Comparison of ENCODE assay signal across 7 cellular contexts in the genomic region with DNA sequence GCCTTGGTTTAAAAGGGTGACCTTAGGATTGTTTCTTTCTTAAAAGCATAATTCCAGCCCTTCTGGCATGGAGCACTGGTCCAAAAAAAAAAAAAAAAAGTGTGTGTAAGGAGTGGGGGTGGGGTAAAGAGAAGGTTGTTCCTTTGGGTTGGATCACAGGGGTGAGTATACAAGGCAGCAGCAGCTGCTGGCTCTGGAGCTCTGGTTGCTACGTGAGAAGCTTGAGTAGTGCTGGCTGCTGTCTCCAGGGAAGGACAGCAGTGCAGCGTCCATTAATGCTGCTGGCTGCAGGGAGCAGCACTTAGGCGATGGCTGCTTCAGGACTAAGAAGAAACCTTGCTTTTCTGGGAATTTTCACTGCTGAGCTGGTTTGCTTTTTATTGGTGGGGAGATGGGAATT. TPM values are rescaled to one million over a fixed set of nuclear protein-coding genes. Genes with fewer than 3 reads are reported as not detected.
DNase-seq lines count a peak whose midpoint lies in the region; ATAC-seq and TF ChIP-seq lines count a peak whose summit lies in the region.

No MANE protein-coding gene starts in this region.

- peak overlapping the region; percentile 92 for H3K4me3 ChIP-seq in GM06990 (replicated peaks; ENCODE audit: low read depth, low read length)
- H3K4me3 ChIP-seq in lung, result no peak overlapping the region

- H3K27ac ChIP-seq in lung (ENCODE audit: low read depth in 1 of 2, low read length in 1 of 2) (peak overlapping the region; percentile 75 to 99), temporal lobe (ENCODE audit: low read depth, low read length) (peak overlapping the region; percentile 38)

- H3K27me3 Mint-ChIP-seq in endothelial cell (ENCODE audit: unreplicated experiment), result peaks cover 39% of the 10 kb centered on the region

- peaks cover 32% of the 10 kb centered on the region for H3K36me3 Mint-ChIP-seq in endothelial cell (ENCODE audit: low read depth, unreplicated experiment)

- H3K9me3 ChIP-seq in lung (ENCODE audit: control insufficient read depth in 2 of 2, insufficient read depth in 1 of 2, low read length in 1 of 2), result no peaks in the 10 kb centered on the region

- H3K27me3 ChIP-seq in GM06990 (replicated peaks; ENCODE audit: control insufficient read depth, insufficient read depth, low read length) (no peaks in the 10 kb centered on the region), lung (ENCODE audit: control insufficient read depth, insufficient read depth) (no peaks in the 10 kb centered on the region)

- ATAC-seq in lung (ENCODE audit: insufficient read depth, low FRiP score), result no peak

- peak overlapping the region; percentile 100 for H3K27ac Mint-ChIP-seq in endothelial cell (ENCODE audit: unreplicated experiment)

- no peaks in the 10 kb centered on the region for H3K9me3 Mint-ChIP-seq in endothelial cell (ENCODE audit: unreplicated experiment)

- WGBS in lung, 2 donors, result 1% methylated on average over 3 of the region's 3 CpGs

- DNase-seq in GM06990 (ENCODE audit: extremely low read depth, insufficient read length) (no peak), NCI-H1092 (lab: John Stamatoyannopoulos, UW) (peak; percentile 69), SW 1271 (lab: John Stamatoyannopoulos, UW) (peak; percentile 70 to 87), endothelial cell (ENCODE audit: low spot score) (peak; percentile 60), lung (ENCODE audit: low spot score) (peak; percentile 43)
- DNase-seq in activated effector memory CD4-positive, alpha-beta T cell treated with Interleukin-2 at 50 U/mL for 16 hours, result no peak

- TF ChIP-seq CTCF in GM06990 (IDR thresholded peaks at IDR 0.05; ENCODE audit: insufficient read depth, low read length, poor library complexity, severe bottlenecking) (no peak), endothelial cell (IDR thresholded peaks at IDR 0.05; ENCODE audit: unreplicated experiment) (no peak), lung (IDR thresholded peaks at IDR 0.05; ENCODE audit: control extremely low read depth, extremely low read depth) (no peak)

- peaks cover 5 to 34% of the 10 kb centered on the region in 2 donors for H3K4me1 ChIP-seq in lung (ENCODE audit: control insufficient read depth in 2 of 2, insufficient read depth in 2 of 2, low read length in 2 of 2)

- H3K4me3 Mint-ChIP-seq in endothelial cell (ENCODE audit: unreplicated experiment), result peak overlapping the region; percentile 100

- H3K36me3 ChIP-seq in GM06990 (ENCODE audit: control insufficient read depth, insufficient read depth, low read length), result no peaks in the 10 kb centered on the region
- H3K36me3 ChIP-seq in lung (ENCODE audit: control insufficient read depth in 2 of 2, insufficient read depth in 2 of 2, low read length in 2 of 2), result no peaks in the 10 kb centered on the region

- peaks cover 67% of the 10 kb centered on the region for H3K4me1 Mint-ChIP-seq in endothelial cell (ENCODE audit: unreplicated experiment)

RNA-seq across cellular contexts. Expression of a gene that starts 2.3 kb away (rescaled TPM):
- total RNA-seq in endothelial cell (ENCODE audit: unreplicated experiment) (246 TPM), lung (100 to 1,000 TPM; 100 to 178 TPM), temporal lobe (50.2 TPM)
- polyA plus RNA-seq in lung, result 10 to 100 TPM; 23.7 to 34.7 TPM

RNA-seq across cellular contexts. Expression of a gene that starts 36.9 kb away (rescaled TPM):
- 27.4 TPM for total RNA-seq in endothelial cell (ENCODE audit: unreplicated experiment)
- 10 to 100 TPM; 35.0 to 37.2 TPM for total RNA-seq in lung
- polyA plus RNA-seq in lung, result 10 to 100 TPM; 28.6 TPM
- 60.2 TPM for total RNA-seq in temporal lobe

Comparison
In these comparisons a context has a peak if more than half of its experiments do, and no peak if none do; other contexts are left out.
1. DNase-seq: peak in NCI-H1092 (single experiment), SW 1271 (2 of 2), endothelial cell (single experiment) and lung (single experiment); none in GM06990 (single experiment) and activated effector memory CD4-positive, alpha-beta T cell treated with Interleukin-2 at 50 U/mL for 16 hours (single experiment).